In genomic region chr10:70578371-70578947, GRCh38 we compare ENCODE assay signal across 9 cellular contexts. TPM values are rescaled to one million over a fixed set of nuclear protein-coding genes. Genes with fewer than 3 reads are reported as not detected.
A peak's percentile ranks its signal among the peaks of the same experiment; 100 is the strongest.
DNase-seq lines count a peak whose midpoint lies in the region; ATAC-seq, FAIRE-seq and TF ChIP-seq lines count a peak whose summit lies in the region.
"Had no signal": no experiment of that assay in that cellular context is flagged by ENCODE, and none has a peak within 500 bp of the region (broad histone marks: within the 10 kb centered on the region; RNA-seq: fewer than 3 reads in every experiment).

No MANE protein-coding gene starts in this region.

- DNase-seq in MCF 10A (ENCODE audit: unreplicated experiment) (peak; percentile 82), breast epithelium (ENCODE audit: low spot score in 2 of 2) (no peak), T follicular helper cell (ENCODE audit: low read depth) (peak; percentile 9), astrocyte (ENCODE audit: low read depth) (peak; percentile 99), spleen (no peak), NCI-H1092 treated with DMSO at 0.1 percent for 48 hours (lab: John Stamatoyannopoulos, UW) (no peak), neuronal stem cell (ENCODE audit: low spot score) (no peak)

- 26 to 44% (median 34%) methylated on average over 7 of the region's 7 CpGs for WGBS in spleen, 5 donors
- WGBS in neuronal stem cell (ENCODE audit: extremely low coverage in 2 of 2, insufficient read length in 2 of 2, insufficient replicate concordance in 1 of 2), 2 donors = no CpG with 5 or more reads among the region's 7 CpGs

- H3K4me3 Mint-ChIP-seq in MCF 10A (ENCODE audit: unreplicated experiment) (no peak overlapping the region), astrocyte (ENCODE audit: unreplicated experiment) (no peak overlapping the region)

- CTCF ChIA-PET in MCF 10A (lab: Yijun Ruan, JAX) = interaction anchor here (2.5 kb wide), 1 partner anchor 29 kb away, joined by 9 read pairs; no protein-coding TSS in a partner anchor

- H3K4me1 Mint-ChIP-seq in MCF 10A (ENCODE audit: insufficient read depth, unreplicated experiment) (peaks cover 36% of the 10 kb centered on the region), astrocyte (ENCODE audit: low read depth, unreplicated experiment) (peaks cover 37% of the 10 kb centered on the region)

- H3K27ac ChIP-seq in breast epithelium (no peak overlapping the region), astrocyte (ENCODE audit: low read depth, low read length) (peak overlapping the region; percentile 72), spleen (peak overlapping the region in 6 of 8 donors; percentile 0 to 79 (median 54)), neuronal stem cell (replicated peaks; ENCODE audit: low read length) (no peak overlapping the region)

- H3K9me3 ChIP-seq in breast epithelium = no peaks in the 10 kb centered on the region
- H3K9me3 ChIP-seq in astrocyte (ENCODE audit: insufficient read depth, low read depth, low read length) = no peaks in the 10 kb centered on the region
- H3K9me3 ChIP-seq in spleen = no peaks in the 10 kb centered on the region
- H3K9me3 ChIP-seq in neuronal stem cell (replicated peaks in 1 of 2; ENCODE audit: control insufficient read depth in 2 of 2, insufficient read depth in 1 of 2, low read depth in 1 of 2, low read length in 2 of 2) = peaks cover 0 to 2% of the 10 kb centered on the region in 2 donors

- H3K9ac ChIP-seq in astrocyte (ENCODE audit: low read length) (peak overlapping the region; percentile 42), neuronal stem cell (ENCODE audit: low read depth, low read length, poor library complexity) (no peak overlapping the region)

- intact Hi-C loops in MCF 10A (cut with micrococcal nuclease) = no loop called here
- intact Hi-C loops in breast epithelium (cut with DNase I; ENCODE audit: low total_unique reads) = no loop called here
- intact Hi-C loops in spleen (cut with DNase I; ENCODE audit: low total_unique reads) = no loop called here

- TF ChIP-seq CTCF in MCF 10A (IDR thresholded peaks at IDR 0.05; ENCODE audit: unreplicated experiment) = no peak
- TF ChIP-seq CTCF in breast epithelium (IDR thresholded peaks at IDR 0.05) = no peak
- no peak for TF ChIP-seq CTCF in astrocyte (IDR thresholded peaks at IDR 0.05; ENCODE audit: insufficient read depth, low read depth, low read length)
- no peak for TF ChIP-seq CTCF in spleen (IDR thresholded peaks at IDR 0.05 in 8 of 11, conservative IDR thresholded peaks at IDR 0.05 in 3 of 11)

- H3K23ac ChIP-seq in neuronal stem cell (ENCODE audit: low read depth, low read length, poor library complexity) = no peak overlapping the region

- H2BK5ac ChIP-seq in neuronal stem cell (ENCODE audit: low read length) = no peak overlapping the region

- H3K14ac ChIP-seq in neuronal stem cell (ENCODE audit: low read length) = no peak overlapping the region

- H3K36me3 Mint-ChIP-seq in MCF 10A (ENCODE audit: insufficient read depth, unreplicated experiment) (no peaks in the 10 kb centered on the region), astrocyte (ENCODE audit: low read depth, unreplicated experiment) (no peaks in the 10 kb centered on the region)

- H3K79me1 ChIP-seq in neuronal stem cell (ENCODE audit: low read depth, low read length) = no peaks in the 10 kb centered on the region

- no peaks in the 10 kb centered on the region for H3K79me2 ChIP-seq in astrocyte (ENCODE audit: insufficient read depth, low read length)

- no peak overlapping the region for H4K91ac ChIP-seq in neuronal stem cell (ENCODE audit: low read depth, low read length, poor library complexity)

- no peak for TF ChIP-seq POLR2A in breast epithelium (IDR thresholded peaks at IDR 0.05)
- TF ChIP-seq POLR2A in spleen (IDR thresholded peaks at IDR 0.05) = no peak

- POLR2A ChIA-PET in MCF 10A (lab: Yijun Ruan, JAX) = interaction anchor here (0.6 kb wide), 1 partner anchor 667 kb away, joined by 3 read pairs; no protein-coding TSS in a partner anchor

- H3K27me3 Mint-ChIP-seq in MCF 10A (ENCODE audit: insufficient read depth, unreplicated experiment) (no peaks in the 10 kb centered on the region), astrocyte (ENCODE audit: low read depth, unreplicated experiment) (peaks cover 10% of the 10 kb centered on the region)

- H2AFZ ChIP-seq in astrocyte (ENCODE audit: low read depth, low read length) = no peak overlapping the region
- H2AFZ ChIP-seq in neuronal stem cell (ENCODE audit: low read length) = no peak overlapping the region

- peak overlapping the region; percentile 35 for H3K27ac Mint-ChIP-seq in MCF 10A (ENCODE audit: low read depth, unreplicated experiment)
- peak overlapping the region; percentile 89 for H3K27ac Mint-ChIP-seq in astrocyte (ENCODE audit: unreplicated experiment)

- H2BK120ac ChIP-seq in neuronal stem cell (ENCODE audit: low read depth, low read length) = no peak overlapping the region

- no peak overlapping the region for H4K8ac ChIP-seq in neuronal stem cell (ENCODE audit: low read depth, low read length)

- no peak overlapping the region for H2AK5ac ChIP-seq in neuronal stem cell (ENCODE audit: low read depth, low read length)

- H3K4me1 ChIP-seq in breast epithelium (no peaks in the 10 kb centered on the region), astrocyte (ENCODE audit: insufficient read depth, low read length) (peaks cover 33% of the 10 kb centered on the region), spleen (peaks cover 13 to 58% (median 44%) of the 10 kb centered on the region in 6 donors), neuronal stem cell (ENCODE audit: control insufficient read depth in 2 of 2, insufficient read depth in 1 of 2, low read depth in 1 of 2, low read length in 2 of 2) (peaks cover 3 to 10% of the 10 kb centered on the region in 2 donors)

- H3K36me3 ChIP-seq in breast epithelium = no peaks in the 10 kb centered on the region
- H3K36me3 ChIP-seq in astrocyte (ENCODE audit: insufficient read depth, low read length) = no peaks in the 10 kb centered on the region
- no peaks in the 10 kb centered on the region for H3K36me3 ChIP-seq in spleen
- no peaks in the 10 kb centered on the region for H3K36me3 ChIP-seq in neuronal stem cell (replicated peaks in 1 of 2; ENCODE audit: control insufficient read depth in 2 of 2, insufficient read depth in 2 of 2, low read length in 2 of 2)

- H3K9me3 Mint-ChIP-seq in MCF 10A (ENCODE audit: unreplicated experiment) (no peaks in the 10 kb centered on the region), astrocyte (ENCODE audit: unreplicated experiment) (no peaks in the 10 kb centered on the region)

- H3K4ac ChIP-seq in neuronal stem cell (ENCODE audit: low read length) = no peak overlapping the region

- H3K4me2 ChIP-seq in astrocyte (ENCODE audit: low read length) = peak overlapping the region; percentile 70
- no peak overlapping the region for H3K4me2 ChIP-seq in neuronal stem cell (ENCODE audit: insufficient read depth, low read length, poor library complexity, severe bottlenecking)

- peak; percentile 48 for ATAC-seq in HG03439 (IDR thresholded peaks at IDR 0.05; ENCODE audit: unreplicated experiment)

- no peaks in the 10 kb centered on the region for H4K20me1 ChIP-seq in astrocyte (ENCODE audit: insufficient read depth, low read length)

- no peak for FAIRE-seq in astrocyte (lab: Jason Lieb, UNC)

- no peak overlapping the region for H3K4me3 ChIP-seq in breast epithelium
- H3K4me3 ChIP-seq in astrocyte (ENCODE audit: insufficient read depth, low read depth, low read length) = no peak overlapping the region
- H3K4me3 ChIP-seq in spleen = no peak overlapping the region
- H3K4me3 ChIP-seq in neuronal stem cell (ENCODE audit: low read length in 2 of 2) = no peak overlapping the region

- no peak overlapping the region for H2BK12ac ChIP-seq in neuronal stem cell (ENCODE audit: low read length)

- H3K27me3 ChIP-seq in breast epithelium = no peaks in the 10 kb centered on the region
- H3K27me3 ChIP-seq in astrocyte (ENCODE audit: insufficient read depth, low read length) = peaks cover 2% of the 10 kb centered on the region
- H3K27me3 ChIP-seq in spleen (replicated peaks in 1 of 7) = no peaks in the 10 kb centered on the region
- H3K27me3 ChIP-seq in neuronal stem cell (ENCODE audit: control insufficient read depth in 3 of 3, insufficient read depth in 3 of 3, low read depth in 1 of 3, low read length in 3 of 3) = no peaks in the 10 kb centered on the region

- no peak overlapping the region for H3K18ac ChIP-seq in neuronal stem cell (ENCODE audit: low read length)

- BruUV-seq in MCF 10A (replicated peaks; lab: Mats Ljungman, UMichigan) = no TSS peak

- no peak overlapping the region for H2BK15ac ChIP-seq in neuronal stem cell (ENCODE audit: low read length)

RNA-seq across cellular contexts. Expression of gene PRF1, which starts 24.1 kb away (rescaled TPM):
- not detected in 2 replicates for total RNA-seq in MCF 10A (2022)
- 1 to 10 TPM; 2.2 to 4.3 (median 2.2) TPM for total RNA-seq in breast epithelium
- 0.14 and 0.16 TPM in 2 replicates for total RNA-seq in astrocyte
- 10 to 100 TPM; 41.5 to 79.6 (median 56.8) TPM for total RNA-seq in spleen
- 10 to 100 TPM in 1 of 3 donors, 1 to 10 TPM in 2; 6.6 to 11.3 (median 7.0) TPM for polyA plus RNA-seq in spleen
- polyA plus RNA-seq in neuronal stem cell (2013, experiment 1 of 2) = not detected
- polyA plus RNA-seq in neuronal stem cell (2013, experiment 2 of 2) = not detected
- polyA plus RNA-seq: BJ had no signal

Comparison
In these comparisons a context has a peak if more than half of its experiments do, and no peak if none do; other contexts are left out.
1. DNase-seq: peak in MCF 10A (single experiment), T follicular helper cell (single experiment) and astrocyte (single experiment); none in breast epithelium (0 of 2), spleen (single experiment), NCI-H1092 treated with DMSO at 0.1 percent for 48 hours (single experiment) and neuronal stem cell (single experiment).
2. H3K27ac ChIP-seq: peak in astrocyte (single experiment) and spleen (6 of 8); none in breast epithelium (0 of 2) and neuronal stem cell (single experiment).
3. RNA of gene PRF1, which starts 24.1 kb away (total RNA-seq): 41.5 to 79.6 TPM in spleen; 2.2 to 4.3 TPM in breast epithelium, 0.14 to 0.16 TPM in astrocyte and not detected in MCF 10A; every median in the first group is over 4 times any median in the second.